Comparison of ENCODE assay signal across 20 cellular contexts in genomic region chr5:72326298-72326649, GRCh38. TPM values are rescaled to one million over a fixed set of nuclear protein-coding genes. Genes with fewer than 3 reads are reported as not detected.
DNase-seq lines count a peak whose midpoint lies in the region; ATAC-seq and TF ChIP-seq lines count a peak whose summit lies in the region.
"Had no signal": no experiment of that assay in that cellular context is flagged by ENCODE, and none has a peak within 500 bp of the region (broad histone marks: within the 10 kb centered on the region; RNA-seq: fewer than 3 reads in every experiment).

No MANE protein-coding gene starts in this region.

- peaks cover 14% of the 10 kb centered on the region for H3K9me1 ChIP-seq in IMR-90 (ENCODE audit: insufficient read depth, low read length)

- BruUV-seq in IMR-90 (replicated peaks; lab: Mats Ljungman, UMichigan): no TSS peak

- peak overlapping the region; percentile 68 for H3K4ac ChIP-seq in IMR-90 (ENCODE audit: low read depth, low read length)

- no peak for TF ChIP-seq RAD21 in IMR-90 (IDR thresholded peaks at IDR 0.05; ENCODE audit: low read length)

- H3K27me3 ChIP-seq in IMR-90 (ENCODE audit: control insufficient read depth, insufficient read depth, low read length) (no peaks in the 10 kb centered on the region), GM23338 (ENCODE audit: insufficient read depth) (no peaks in the 10 kb centered on the region)
- H3K27me3 ChIP-seq: tibial artery had no signal

- intact Hi-C loops in IMR-90 (cut with micrococcal nuclease): no loop called here
- intact Hi-C loops in left colon (cut with DNase I, micrococcal nuclease): no loop called here

- H3K27me3 Mint-ChIP-seq in GM23338 (ENCODE audit: insufficient read depth, low read depth, poor library complexity): peaks cover 1% of the 10 kb centered on the region
- no peaks in the 10 kb centered on the region for H3K27me3 Mint-ChIP-seq in stimulated activated naive CD8-positive, alpha-beta T cell treated with anti-CD3 and anti-CD28 coated beads, Interleukin-15, amount 100 ng/mL, for 72 hours
- H3K27me3 Mint-ChIP-seq: stimulated activated memory B cell treated with anti-CD40 and anti-IgM and Interleukin-4, amounts not matched to agents 10 μg/mL and 1 μg/mL and 100 μg/mL, for 72 hours had no signal

- H3K14ac ChIP-seq in IMR-90 (replicated peaks; ENCODE audit: low read depth, low read length): peak overlapping the region; percentile 85

- peak overlapping the region; percentile 57; the same call in 2 of the 3 replicates for H2BK15ac ChIP-seq in IMR-90 (ENCODE audit: low read depth, low read length)

- CTCF ChIA-PET in AG04449 (lab: Yijun Ruan, JAX): interaction anchor here (1.0 to 2.2 kb wide), 2 partner anchors 18 to 198 kb away, joined by 3 to 11 read pairs; no protein-coding TSS in a partner anchor
- CTCF ChIA-PET in IMR-90 (lab: Yijun Ruan, JAX): no interaction called here

- H3K56ac ChIP-seq in IMR-90 (ENCODE audit: extremely low read depth, insufficient read depth, low read length): no peak overlapping the region

- dilution Hi-C loops in IMR-90 (cut with HindIII; ENCODE audit: low sequenced_read_pairs, unreplicated experiment): no loop called here

- H3K36me3 ChIP-seq in IMR-90 (ENCODE audit: control insufficient read depth, insufficient read depth, low read length) (peaks cover 9% of the 10 kb centered on the region), GM23338 (ENCODE audit: insufficient read depth) (0 out of 2 replicates have a peak, but pooled peaks cover 6% of the 10 kb centered on the region)

- H3K36me3 Mint-ChIP-seq in GM23338 (ENCODE audit: low read depth): peaks cover 50% of the 10 kb centered on the region

- TF ChIP-seq CTCF in AG04449 (IDR thresholded peaks at IDR 0.05; ENCODE audit: insufficient read depth, low read length, missing control alignments): no peak
- no peak for TF ChIP-seq CTCF in IMR-90 (conservative IDR thresholded peaks at IDR 0.05; ENCODE audit: low read depth, low read length)
- TF ChIP-seq CTCF in fibroblast of pulmonary artery (IDR thresholded peaks at IDR 0.05; ENCODE audit: low read length, missing control alignments): no peak
- no peak for TF ChIP-seq CTCF in GM23338 (conservative IDR thresholded peaks at IDR 0.05; ENCODE audit: low read depth in 2 of 2)

- no peak overlapping the region for H3K4me3 Mint-ChIP-seq in GM23338
- H3K4me3 Mint-ChIP-seq in stimulated activated naive CD8-positive, alpha-beta T cell treated with anti-CD3 and anti-CD28 coated beads, Interleukin-15, amount 100 ng/mL, for 72 hours: no peak overlapping the region
- H3K4me3 Mint-ChIP-seq: CD8-positive, alpha-beta T cell; stimulated activated memory B cell treated with anti-CD40 and anti-IgM and Interleukin-4, amounts not matched to agents 10 μg/mL and 1 μg/mL and 100 μg/mL, for 72 hours had no signal

- ATAC-seq in IMR-90 (ENCODE audit: low read depth): no peak; the same call in 1 of the 2 replicates
- peak; percentile 49 for ATAC-seq in SK-N-SH treated with all-trans-retinoic acid at 6 μM for 48 hours
- ATAC-seq in left colon: no peak
- no peak for ATAC-seq in GM23338
- ATAC-seq in stimulated activated naive CD8-positive, alpha-beta T cell treated with anti-CD3 and anti-CD28 coated beads, Interleukin-15, amount 100 ng/mL, for 72 hours: no peak
- ATAC-seq: CD8-positive, alpha-beta T cell; HCT116; Panc1; stimulated activated memory B cell treated with anti-CD40 and anti-IgM and Interleukin-4, amounts not matched to agents 10 μg/mL and 1 μg/mL and 100 μg/mL, for 72 hours had no signal

- POLR2A ChIA-PET in AG04449 (lab: Yijun Ruan, JAX): no interaction called here
- POLR2A ChIA-PET in IMR-90 (lab: Charles Lee; ENCODE audit: unreplicated experiment): no interaction called here

- H2BK5ac ChIP-seq in IMR-90 (ENCODE audit: low read depth, low read length, poor library complexity, severe bottlenecking): peak overlapping the region; percentile 89

- H3K27ac ChIP-seq in IMR-90 (ENCODE audit: insufficient read depth, low read length): peak overlapping the region; percentile 75
- no peak overlapping the region for H3K27ac ChIP-seq in GM23338 (ENCODE audit: low read depth)
- H3K27ac ChIP-seq: tibial artery had no signal

- no peaks in the 10 kb centered on the region for H3K9me3 Mint-ChIP-seq in GM23338
- no peaks in the 10 kb centered on the region for H3K9me3 Mint-ChIP-seq in stimulated activated naive CD8-positive, alpha-beta T cell treated with anti-CD3 and anti-CD28 coated beads, Interleukin-15, amount 100 ng/mL, for 72 hours
- H3K9me3 Mint-ChIP-seq: CD8-positive, alpha-beta T cell; stimulated activated memory B cell treated with anti-CD40 and anti-IgM and Interleukin-4, amounts not matched to agents 10 μg/mL and 1 μg/mL and 100 μg/mL, for 72 hours had no signal

- peak overlapping the region; percentile 28; the same call in 1 of the 2 replicates for H3K4me3 ChIP-seq in AG04449 (ENCODE audit: low read depth, low read length)
- no peak overlapping the region for H3K4me3 ChIP-seq in IMR-90 (ENCODE audit: insufficient read depth, low read depth, low read length)
- peak overlapping the region; percentile 15 for H3K4me3 ChIP-seq in fibroblast of pulmonary artery (replicated peaks; ENCODE audit: low read depth, low read length)
- H3K4me3 ChIP-seq in GM23338: no peak overlapping the region
- H3K4me3 ChIP-seq: smooth muscle cell, tibial artery had no signal

- WGBS in IMR-90 (ENCODE audit: extremely low coverage in 2 of 2, insufficient read length in 1 of 2), 2 experiments: no CpG with 5 or more reads among the region's 2 CpGs

- H3F3A ChIP-seq in GM23338 (replicated peaks; ENCODE audit: low read depth): no peaks in the 10 kb centered on the region

- H2AFZ ChIP-seq in IMR-90 (replicated peaks; ENCODE audit: low read length, poor library complexity) (peak overlapping the region; percentile 79), GM23338 (no peak overlapping the region)

- no peak for TF ChIP-seq POLR2A in IMR-90 (IDR thresholded peaks at IDR 0.05; ENCODE audit: low read depth, low read length)

- peak overlapping the region; percentile 30 for H4K91ac ChIP-seq in IMR-90 (ENCODE audit: insufficient read depth, low read depth, low read length)

- H3K4me1 Mint-ChIP-seq in GM23338: peaks cover 23% of the 10 kb centered on the region
- H3K4me1 Mint-ChIP-seq in stimulated activated naive CD8-positive, alpha-beta T cell treated with anti-CD3 and anti-CD28 coated beads, Interleukin-15, amount 100 ng/mL, for 72 hours: peaks cover 29% of the 10 kb centered on the region

- H2BK20ac ChIP-seq in IMR-90 (ENCODE audit: low read depth, low read length): peak overlapping the region; percentile 59

- H3K23ac ChIP-seq in IMR-90 (ENCODE audit: low read depth, low read length): peak overlapping the region; percentile 46; the same call in 1 of the 2 replicates

- no peaks in the 10 kb centered on the region for H3K9me2 ChIP-seq in GM23338 (ENCODE audit: insufficient read depth)

- no peaks in the 10 kb centered on the region for H3K9me3 ChIP-seq in IMR-90 (ENCODE audit: control insufficient read depth, insufficient read depth, low read length)
- H3K9me3 ChIP-seq: tibial artery had no signal

- H2AK5ac ChIP-seq in IMR-90 (ENCODE audit: low read depth, low read length): peak overlapping the region; percentile 77; the same call in 1 of the 2 replicates

- in situ Hi-C loops in IMR-90 (cut with MboI; ENCODE audit: low sequenced_read_pairs): no loop called here

- 0 out of 2 replicates have a peak, but pooled peaks cover 5% of the 10 kb centered on the region for H3K79me2 ChIP-seq in GM23338 (replicated peaks; ENCODE audit: insufficient read depth)

- H3K4me2 ChIP-seq in IMR-90 (ENCODE audit: low read depth, low read length) (peak overlapping the region; percentile 92), GM23338 (no peak overlapping the region)
- H3K4me2 ChIP-seq: smooth muscle cell had no signal

- H4K5ac ChIP-seq in IMR-90 (ENCODE audit: low read depth, low read length): peak overlapping the region; percentile 67; the same call in 1 of the 2 replicates

- peak overlapping the region; percentile 22 to 76; a peak in 1 of 4 replicates for H4K8ac ChIP-seq in IMR-90 (ENCODE audit: low read depth in 2 of 2, low read length in 2 of 2)

- DNase-seq in AG04449 (ENCODE audit: low read depth, low spot score) (no peak), IMR-90 (no peak), fibroblast of pulmonary artery (ENCODE audit: low read depth) (no peak), GM03348 (ENCODE audit: low spot score) (no peak), left colon (no peak), GM23338 (ENCODE audit: low spot score) (no peak)
- no peak for DNase-seq in stimulated activated naive CD8-positive, alpha-beta T cell treated with anti-CD3 and anti-CD28 coated beads, Interleukin-15, amount 100 ng/mL, for 72 hours
- DNase-seq: activated CD4-positive, alpha-beta T cell treated with anti-CD3 and anti-CD28 coated beads, Interleukin-2, amount 50 U/mL, for 4 hours; activated naive CD4-positive, alpha-beta T cell; AML-193; CD8-positive, alpha-beta T cell; central memory CD4-positive, alpha-beta T cell; KG1; NCI-H146; tibial artery had no signal

- H3K27ac Mint-ChIP-seq in GM23338: no peak overlapping the region
- H3K27ac Mint-ChIP-seq in stimulated activated naive CD8-positive, alpha-beta T cell treated with anti-CD3 and anti-CD28 coated beads, Interleukin-15, amount 100 ng/mL, for 72 hours: no peak overlapping the region
- H3K27ac Mint-ChIP-seq: CD8-positive, alpha-beta T cell; stimulated activated memory B cell treated with anti-CD40 and anti-IgM and Interleukin-4, amounts not matched to agents 10 μg/mL and 1 μg/mL and 100 μg/mL, for 72 hours had no signal

- peak overlapping the region; percentile 67 for H2AK9ac ChIP-seq in IMR-90 (replicated peaks; ENCODE audit: low read depth, low read length, poor library complexity)

- H4K20me1 ChIP-seq in IMR-90 (ENCODE audit: insufficient read depth, low read length): no peaks in the 10 kb centered on the region
- H4K20me1 ChIP-seq in GM23338 (replicated peaks; ENCODE audit: insufficient read depth): no peaks in the 10 kb centered on the region; the same call in 1 of the 2 replicates

- H3K79me1 ChIP-seq in IMR-90 (ENCODE audit: low read depth in 1 of 2, low read length in 2 of 2): peaks cover 17 to 33% of the 10 kb centered on the region in 2 experiments

- H2BK120ac ChIP-seq in IMR-90 (ENCODE audit: low read depth, low read length): peak overlapping the region; percentile 72

- peak overlapping the region; percentile 91 for H3K18ac ChIP-seq in IMR-90 (ENCODE audit: low read depth, low read length)

- H3K4me1 ChIP-seq in IMR-90 (ENCODE audit: control insufficient read depth, insufficient read depth, low read length) (peaks cover 20% of the 10 kb centered on the region), GM23338 (ENCODE audit: insufficient read depth) (peaks cover 3% of the 10 kb centered on the region; the same call in 1 of the 2 replicates)

- no peak overlapping the region; the same call in 1 of the 2 replicates for H3K9ac ChIP-seq in IMR-90 (ENCODE audit: low read depth, low read length)

RNA-seq across cellular contexts. Expression of gene PTCD2, which starts 6.1 kb away (rescaled TPM):
- total RNA-seq in IMR-90 (2012; rRNA removed) (9.9 and 10.0 TPM in 2 replicates), left colon (1 to 10 TPM; 4.3 to 5.7 TPM)
- polyA plus RNA-seq in IMR-90 (2012; rRNA removed) (5.2 and 6.5 TPM in 2 replicates), GM23338 (2016; fragmentation: Nextera tagmentation; extraction: Ambion mirVana) (4.3 and 8.8 TPM in 2 replicates)
- 1.6 and 2.2 TPM in 2 replicates for polyA plus RNA-seq in IMR-90 (2012; cell fraction: cytosol; rRNA removed)
- polyA plus RNA-seq in IMR-90 (2012; cell fraction: nucleus; rRNA removed; ENCODE audit: low replicate concordance): 3.1 and 8.4 TPM in 2 replicates
- total RNA-seq in GM23338 (2014; rRNA removed; shearing (Covaris generic)): 11.3 and 14.5 TPM in 2 replicates

RNA-seq across cellular contexts. Expression of gene MRPS27, which starts 6.2 kb away (rescaled TPM):
- total RNA-seq in IMR-90 (2012; rRNA removed) (80.3 and 90.5 TPM in 2 replicates), left colon (10 to 100 TPM; 35.6 to 40.6 TPM)
- polyA plus RNA-seq in IMR-90 (2012; rRNA removed) (38.7 and 46.9 TPM in 2 replicates), GM23338 (2016; fragmentation: Nextera tagmentation; extraction: Ambion mirVana) (53.2 TPM in 2 replicates)
- polyA plus RNA-seq in IMR-90 (2012; cell fraction: cytosol; rRNA removed): 21.4 and 34.8 TPM in 2 replicates
- 20.3 and 37.8 TPM in 2 replicates for polyA plus RNA-seq in IMR-90 (2012; cell fraction: nucleus; rRNA removed; ENCODE audit: low replicate concordance)
- 128 and 141 TPM in 2 replicates for total RNA-seq in GM23338 (2014; rRNA removed; shearing (Covaris generic))

Comparison
In these comparisons a context has a peak if more than half of its experiments do, and no peak if none do; other contexts are left out.
1. H3K4me3 ChIP-seq: peak in AG04449 (single experiment) and fibroblast of pulmonary artery (single experiment); none in IMR-90 (single experiment) and GM23338 (single experiment).